9 cellular contexts compared by ENCODE assay signal in genomic region chr9:706073-706472, GRCh38.
DNase-seq lines count a peak whose midpoint lies in the region; ATAC-seq and TF ChIP-seq lines count a peak whose summit lies in the region.
"Had no signal": no experiment of that assay in that cellular context is flagged by ENCODE, and none has a peak within 500 bp of the region (broad histone marks: within the 10 kb centered on the region; RNA-seq: fewer than 3 reads in every experiment).

No MANE protein-coding gene starts in this region.

- DNase-seq in SK-N-SH (no peak), left lobe of liver (ENCODE audit: low spot score) (no peak), NCI-H526 treated with DMSO at 0.1 percent for 48 hours (lab: John Stamatoyannopoulos, UW) (no peak), CD1c-positive myeloid dendritic cell (ENCODE audit: extremely low spot score) (no peak), NCI-H146 (lab: John Stamatoyannopoulos, UW) (no peak)
- DNase-seq in activated naive CD8-positive, alpha-beta T cell treated with anti-CD3 and anti-CD28 coated beads, Interleukin-2, amount 10 ng/mL, durations not matched to agents 7 days and 5 days = no peak
- DNase-seq in stimulated activated naive B cell treated with anti-CD40 and anti-IgM and Interleukin-4, amounts not matched to agents 10 μg/mL and 1 μg/mL and 100 μg/mL, for 72 hours = no peak
- DNase-seq: NCI-H1436 had no signal

- peak overlapping the region; percentile 71 for H2AFZ ChIP-seq in SK-N-SH (ENCODE audit: low read depth)

- peaks cover 4% of the 10 kb centered on the region for H3F3A ChIP-seq in SK-N-SH (replicated peaks; ENCODE audit: insufficient read depth)

- no peaks in the 10 kb centered on the region for H3K9me2 ChIP-seq in SK-N-SH

- H3K27ac Mint-ChIP-seq in activated naive CD8-positive, alpha-beta T cell treated with anti-CD3 and anti-CD28 coated beads, Interleukin-2, amount 10 ng/mL, durations not matched to agents 7 days and 5 days = peak overlapping the region; percentile 80
- no peak overlapping the region for H3K27ac Mint-ChIP-seq in stimulated activated naive B cell treated with anti-CD40 and anti-IgM and Interleukin-4, amounts not matched to agents 10 μg/mL and 1 μg/mL and 100 μg/mL, for 72 hours

- H3K4me2 ChIP-seq in SK-N-SH = peak overlapping the region; percentile 79

- H3K36me3 ChIP-seq in SK-N-SH (replicated peaks in 1 of 2; ENCODE audit: control insufficient read depth in 1 of 2, insufficient read depth in 2 of 2, low read length in 1 of 2) = peaks cover 2 to 3% of the 10 kb centered on the region in 2 experiments

- H3K4me1 ChIP-seq in SK-N-SH (ENCODE audit: control insufficient read depth in 1 of 2, insufficient read depth in 2 of 2, low read depth in 1 of 2, low read length in 1 of 2) = peaks cover 0 to 7% of the 10 kb centered on the region in 2 experiments; a peak in 1 of 4 replicates

- peak overlapping the region; percentile 57; the same call in 1 of the 2 replicates for H3K9ac ChIP-seq in SK-N-SH

- no peaks in the 10 kb centered on the region for H3K9me3 ChIP-seq in SK-N-SH

- peaks cover 17% of the 10 kb centered on the region for H3K4me1 Mint-ChIP-seq in activated naive CD8-positive, alpha-beta T cell treated with anti-CD3 and anti-CD28 coated beads, Interleukin-2, amount 10 ng/mL, durations not matched to agents 7 days and 5 days
- H3K4me1 Mint-ChIP-seq in stimulated activated naive B cell treated with anti-CD40 and anti-IgM and Interleukin-4, amounts not matched to agents 10 μg/mL and 1 μg/mL and 100 μg/mL, for 72 hours = peaks cover 9 to 18% of the 10 kb centered on the region in 2 donors

- H3K79me2 ChIP-seq in SK-N-SH (ENCODE audit: insufficient read depth) = peaks cover 8% of the 10 kb centered on the region; the same call in 1 of the 2 replicates

- ATAC-seq in SK-N-SH treated with all-trans-retinoic acid at 6 μM for 48 hours = no peak
- no peak for ATAC-seq in activated naive CD8-positive, alpha-beta T cell treated with anti-CD3 and anti-CD28 coated beads, Interleukin-2, amount 10 ng/mL, durations not matched to agents 7 days and 5 days (ENCODE audit: low read depth)
- ATAC-seq in left lobe of liver = peak; percentile 9
- ATAC-seq in stimulated activated naive B cell treated with anti-CD40 and anti-IgM and Interleukin-4, amounts not matched to agents 10 μg/mL and 1 μg/mL and 100 μg/mL, for 72 hours (replicated peaks) = no peak

- no peak overlapping the region; a peak in 1 of 4 replicates for H3K4me3 ChIP-seq in SK-N-SH (ENCODE audit: low read depth in 2 of 2, low read length in 1 of 2)

- H4K20me1 ChIP-seq in SK-N-SH (ENCODE audit: insufficient read depth) = no peaks in the 10 kb centered on the region

- H3K36me3 Mint-ChIP-seq in activated naive CD8-positive, alpha-beta T cell treated with anti-CD3 and anti-CD28 coated beads, Interleukin-2, amount 10 ng/mL, durations not matched to agents 7 days and 5 days = peaks cover 6% of the 10 kb centered on the region
- H3K36me3 Mint-ChIP-seq in stimulated activated naive B cell treated with anti-CD40 and anti-IgM and Interleukin-4, amounts not matched to agents 10 μg/mL and 1 μg/mL and 100 μg/mL, for 72 hours = peaks cover 0 to 3% of the 10 kb centered on the region in 2 donors

- H3K27ac ChIP-seq in SK-N-SH (ENCODE audit: low read depth in 2 of 2, low read length in 1 of 2) = peak overlapping the region; percentile 61 to 64; a peak in 3 of 4 replicates

- peaks cover 23% of the 10 kb centered on the region for H3K27me3 Mint-ChIP-seq in activated naive CD8-positive, alpha-beta T cell treated with anti-CD3 and anti-CD28 coated beads, Interleukin-2, amount 10 ng/mL, durations not matched to agents 7 days and 5 days
- H3K27me3 Mint-ChIP-seq in stimulated activated naive B cell treated with anti-CD40 and anti-IgM and Interleukin-4, amounts not matched to agents 10 μg/mL and 1 μg/mL and 100 μg/mL, for 72 hours = peaks cover 17 to 28% of the 10 kb centered on the region in 2 donors

- peak overlapping the region; percentile 89 for H3K4me3 Mint-ChIP-seq in activated naive CD8-positive, alpha-beta T cell treated with anti-CD3 and anti-CD28 coated beads, Interleukin-2, amount 10 ng/mL, durations not matched to agents 7 days and 5 days
- peak overlapping the region; percentile 84 to 93 for H3K4me3 Mint-ChIP-seq in stimulated activated naive B cell treated with anti-CD40 and anti-IgM and Interleukin-4, amounts not matched to agents 10 μg/mL and 1 μg/mL and 100 μg/mL, for 72 hours

- POLR2A ChIA-PET in SK-N-SH (lab: Yijun Ruan, JAX) = no interaction called here
- POLR2A ChIA-PET in activated naive CD8-positive, alpha-beta T cell treated with anti-CD3 and anti-CD28 coated beads, Interleukin-2, amount 10 ng/mL, durations not matched to agents 7 days and 5 days (lab: Charles Lee) = interaction anchor here (1.3 kb wide), 1 partner anchor 75 kb away, joined by 3 read pairs; no protein-coding TSS in a partner anchor

- CTCF ChIA-PET in SK-N-SH (lab: Yijun Ruan, JAX) = no interaction called here

- no peak for TF ChIP-seq EP300 in SK-N-SH (IDR thresholded peaks at IDR 0.05; ENCODE audit: borderline replicate concordance in 1 of 2, low read depth in 1 of 2, low read length in 1 of 2)

- WGBS in SK-N-SH (ENCODE audit: low lambda C conversion rate) = 32% methylated on average over 2 of the region's 2 CpGs

- H3K9me3 Mint-ChIP-seq in activated naive CD8-positive, alpha-beta T cell treated with anti-CD3 and anti-CD28 coated beads, Interleukin-2, amount 10 ng/mL, durations not matched to agents 7 days and 5 days = no peaks in the 10 kb centered on the region
- no peaks in the 10 kb centered on the region for H3K9me3 Mint-ChIP-seq in stimulated activated naive B cell treated with anti-CD40 and anti-IgM and Interleukin-4, amounts not matched to agents 10 μg/mL and 1 μg/mL and 100 μg/mL, for 72 hours

- H3K27me3 ChIP-seq in SK-N-SH (ENCODE audit: insufficient read depth) = no peaks in the 10 kb centered on the region

- no peak for TF ChIP-seq CTCF in SK-N-SH (IDR thresholded peaks at IDR 0.05)

- TF ChIP-seq RAD21 in SK-N-SH (IDR thresholded peaks at IDR 0.05; ENCODE audit: low read length) = no peak

TF ChIP-seq in SK-N-SH, 30 proteins besides CTCF, POLR2A, EP300 and RAD21 (continues in another document):
- TF ChIP-seq GATA2 (CRISPR knock-in tag; IDR thresholded peaks at IDR 0.05) (no peak), YY1 (IDR thresholded peaks at IDR 0.05; ENCODE audit: low read depth) (no peak), TAF1 (IDR thresholded peaks at IDR 0.05; ENCODE audit: borderline replicate concordance, low read depth, low read length) (no peak), MEF2A (IDR thresholded peaks at IDR 0.05; ENCODE audit: borderline replicate concordance, low read depth) (no peak), USF1 (IDR thresholded peaks at IDR 0.05; ENCODE audit: borderline replicate concordance, low read depth) (no peak), PBX3 (IDR thresholded peaks at IDR 0.05) (no peak), RFX5 (IDR thresholded peaks at IDR 0.05; ENCODE audit: low read length) (no peak), FOSL2 (IDR thresholded peaks at IDR 0.05; ENCODE audit: borderline replicate concordance, low read depth) (no peak), POLR2AphosphoS5 (IDR thresholded peaks at IDR 0.05; ENCODE audit: low read depth, low read length) (no peak), NFIC (IDR thresholded peaks at IDR 0.05; ENCODE audit: borderline replicate concordance) (no peak)

TF ChIP-seq in SK-N-SH treated with all-trans-retinoic acid at 6 μM for 48 hours, 23 proteins besides CTCF, POLR2A, EP300 and RAD21 (continues in another document):
- TF ChIP-seq POU6F1 (CRISPR knock-in tag; IDR thresholded peaks at IDR 0.05; ENCODE audit: borderline replicate concordance, low read depth) (no peak), ZFP3 (CRISPR knock-in tag; IDR thresholded peaks at IDR 0.05) (no peak), PATZ1 (CRISPR knock-in tag; IDR thresholded peaks at IDR 0.05; ENCODE audit: borderline replicate concordance) (no peak), SNAI2 (CRISPR knock-in tag; IDR thresholded peaks at IDR 0.05) (no peak), TOX (CRISPR knock-in tag; IDR thresholded peaks at IDR 0.05; ENCODE audit: borderline replicate concordance) (no peak), CREB5 (CRISPR knock-in tag; IDR thresholded peaks at IDR 0.05; ENCODE audit: low read depth) (no peak)
